In the genomic region with DNA sequence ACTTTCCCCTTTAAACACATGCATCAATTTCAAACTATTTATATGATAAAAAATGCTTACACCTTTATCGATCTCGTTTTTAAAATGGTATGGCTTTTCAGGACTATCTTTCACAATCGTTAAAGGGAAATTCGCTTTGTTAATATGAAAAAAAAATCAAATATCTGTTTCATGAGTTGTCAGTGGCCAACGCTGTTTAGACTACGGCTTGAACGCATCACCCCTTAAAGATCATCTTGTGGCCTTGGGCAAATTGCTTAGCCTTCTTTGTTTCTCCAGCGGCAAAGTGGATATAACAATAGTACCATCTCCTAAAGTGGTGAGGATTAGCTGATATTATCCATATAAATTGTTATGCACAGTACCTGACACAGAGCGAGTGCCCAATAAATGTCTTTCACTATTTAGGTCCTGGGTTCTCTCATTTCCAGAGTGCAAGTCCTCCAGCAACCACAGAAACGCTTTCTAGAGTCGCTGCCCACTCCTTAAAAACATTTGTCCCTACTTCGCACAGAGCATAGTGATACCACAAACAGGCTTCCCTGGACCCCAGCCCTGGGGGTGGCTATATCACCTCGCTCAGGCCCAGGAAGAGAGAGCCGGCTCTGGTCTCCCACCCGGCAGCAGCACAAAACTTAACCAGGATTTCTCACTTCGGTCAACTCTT, we compare ENCODE assay signal across 1 cellular context.
TF ChIP-seq lines count a peak whose summit lies in the region.

No MANE protein-coding gene starts in this region.

TF ChIP-seq in H1, 55 proteins besides CTCF, POLR2A, EP300 and RAD21:
- TF ChIP-seq TCF12 (IDR thresholded peaks at IDR 0.05; ENCODE audit: low read depth, low read length) (no peak), RBBP5 (IDR thresholded peaks at IDR 0.05; ENCODE audit: borderline replicate concordance, low read depth, low read length) (no peak), JUN (IDR thresholded peaks at IDR 0.05; ENCODE audit: low read depth, low read length) (no peak), RNF2 (IDR thresholded peaks at IDR 0.05; ENCODE audit: borderline replicate concordance, low read depth, low read length, missing control alignments, poor library complexity, severe bottlenecking) (no peak), SIRT6 (IDR thresholded peaks at IDR 0.05; ENCODE audit: low read length) (no peak), CTBP2 (IDR thresholded peaks at IDR 0.05; ENCODE audit: borderline replicate concordance, insufficient read depth, insufficient read length, low read length) (no peak), HDAC6 (IDR thresholded peaks at IDR 0.05; ENCODE audit: low read depth, low read length) (no peak), TAF7 (optimal IDR thresholded peaks at IDR 0.05; ENCODE audit: borderline replicate concordance, low read depth, low read length) (no peak), SIX5 (IDR thresholded peaks at IDR 0.05; ENCODE audit: low read depth, low read length) (no peak), MAFK (IDR thresholded peaks at IDR 0.05; ENCODE audit: low read depth, low read length) (no peak), KDM4A (IDR thresholded peaks at IDR 0.05; ENCODE audit: low read depth, low read length, severe bottlenecking) (no peak), GABPA (IDR thresholded peaks at IDR 0.05; ENCODE audit: borderline replicate concordance, insufficient read depth, low read length) (no peak), TAF1 (IDR thresholded peaks at IDR 0.05; ENCODE audit: low read depth, low read length) (no peak)
- TF ChIP-seq, protein P1, sequence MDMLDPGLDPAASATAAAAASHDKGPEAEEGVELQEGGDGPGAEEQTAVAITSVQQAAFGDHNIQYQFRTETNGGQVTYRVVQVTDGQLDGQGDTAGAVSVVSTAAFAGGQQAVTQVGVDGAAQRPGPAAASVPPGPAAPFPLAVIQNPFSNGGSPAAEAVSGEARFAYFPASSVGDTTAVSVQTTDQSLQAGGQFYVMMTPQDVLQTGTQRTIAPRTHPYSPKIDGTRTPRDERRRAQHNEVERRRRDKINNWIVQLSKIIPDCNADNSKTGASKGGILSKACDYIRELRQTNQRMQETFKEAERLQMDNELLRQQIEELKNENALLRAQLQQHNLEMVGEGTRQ (IDR thresholded peaks at IDR 0.05; ENCODE audit: low read length) = no peak
- TF ChIP-seq, protein P2, sequence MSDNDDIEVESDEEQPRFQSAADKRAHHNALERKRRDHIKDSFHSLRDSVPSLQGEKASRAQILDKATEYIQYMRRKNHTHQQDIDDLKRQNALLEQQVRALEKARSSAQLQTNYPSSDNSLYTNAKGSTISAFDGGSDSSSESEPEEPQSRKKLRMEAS (IDR thresholded peaks at IDR 0.05) = no peak
